In genomic region chr3:61269460-61269859, GRCh38 we compare ENCODE assay signal across 1 cellular context.
TF ChIP-seq lines count a peak whose summit lies in the region.

No MANE protein-coding gene starts in this region.

TF ChIP-seq in H1, 55 proteins besides CTCF, POLR2A, EP300 and RAD21 (continued from another document):
- TF ChIP-seq SRF (IDR thresholded peaks at IDR 0.05; ENCODE audit: low read depth, low read length): no peak
- TF ChIP-seq ASH2L (IDR thresholded peaks at IDR 0.05; ENCODE audit: low read length): no peak
- TF ChIP-seq JUND (IDR thresholded peaks at IDR 0.05; ENCODE audit: low read length): no peak
- no peak for TF ChIP-seq TAF1 (IDR thresholded peaks at IDR 0.05; ENCODE audit: low read depth, low read length)
- TF ChIP-seq KDM1A (IDR thresholded peaks at IDR 0.05; ENCODE audit: borderline replicate concordance, low read length): no peak
